Comparison of ENCODE assay signal across 21 cellular contexts in the genomic region with DNA sequence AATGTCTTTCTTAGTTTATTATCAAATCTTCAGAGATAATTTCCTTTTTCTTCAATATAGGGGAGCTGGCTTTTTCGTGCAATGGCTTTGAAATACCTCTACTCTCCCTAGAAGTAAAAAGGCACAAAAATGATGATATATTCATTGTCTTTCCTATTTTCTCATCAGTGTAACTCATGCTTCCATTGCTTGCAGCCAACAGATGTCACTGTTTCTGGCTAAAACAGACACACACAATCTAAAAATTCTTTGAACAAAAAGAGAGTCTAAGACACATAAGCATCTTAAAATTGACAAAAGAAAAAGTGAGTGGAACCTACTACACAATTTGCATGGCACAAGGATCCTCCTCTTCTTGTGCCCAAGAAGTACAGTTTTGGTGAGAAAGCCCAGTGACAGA.
"Had no signal": no experiment of that assay in that cellular context is flagged by ENCODE, and none has a peak within 500 bp of the region (broad histone marks: within the 10 kb centered on the region; RNA-seq: fewer than 3 reads in every experiment).

No MANE protein-coding gene starts in this region.

- DNase-seq: activated CD4-positive, alpha-beta T cell treated with anti-CD3 and anti-CD28 coated beads for 1 hour; activated CD8-positive, alpha-beta memory T cell treated with anti-CD3 and anti-CD28 coated beads for 24 hours; activated effector memory CD4-positive, alpha-beta T cell treated with anti-CD3 and anti-CD28 coated beads, Interleukin-2, amount 50 U/mL, for 16 hours; activated naive CD4-positive, alpha-beta T cell treated with anti-CD3 and anti-CD28 coated beads, Interleukin-2, amount 50 U/mL, for 16 hours; activated T-cell treated with anti-CD3 and anti-CD28 coated beads, Interleukin-2, amount 50 U/mL, for 72 hours; adrenal gland; dermis blood vessel endothelial cell; effector memory CD4-positive, alpha-beta T cell; esophagus squamous epithelium; heart right ventricle; left ventricle myocardium inferior; nephron progenitor cell; ovary; stimulated activated CD4-positive, alpha-beta T cell treated with anti-CD3 and anti-CD28 coated beads, Interleukin-12 subunit alpha, Interleukin-12 subunit beta, amount 100 ng/mL, for 4 hours; stimulated activated CD4-positive, alpha-beta T cell treated with anti-CD3 and anti-CD28 coated beads, Interleukin-1b, Interleukin-23, amount 100 ng/mL, for 48 hours; stimulated activated CD8-positive, alpha-beta memory T cell treated with anti-CD3 and anti-CD28 coated beads, Interleukin-4, amount 100 ng/mL, for 48 hours; stimulated activated naive CD4-positive, alpha-beta T cell; T-helper 2 cell; WERI-Rb-1 had no signal

- H3K36me3 ChIP-seq: adrenal gland, breast epithelium, esophagus squamous epithelium, heart right ventricle, left ventricle myocardium inferior, ovary, tibial nerve, WERI-Rb-1 had no signal

- H3K27ac Mint-ChIP-seq: activated T-cell treated with anti-CD3 and anti-CD28 coated beads, Interleukin-2, amount 50 U/mL, for 72 hours; nephron progenitor cell had no signal

- H3K27me3 ChIP-seq: adrenal gland, breast epithelium, esophagus squamous epithelium, heart right ventricle, ovary, tibial nerve had no signal

- H3K4me1 ChIP-seq: adrenal gland, breast epithelium, esophagus squamous epithelium, left ventricle myocardium inferior, tibial nerve had no signal

- H3K9me3 Mint-ChIP-seq: nephron progenitor cell had no signal

- H3K4me3 Mint-ChIP-seq: activated T-cell treated with anti-CD3 and anti-CD28 coated beads, Interleukin-2, amount 50 U/mL, for 72 hours; nephron progenitor cell had no signal

- H3K4me3 ChIP-seq: adrenal gland, breast epithelium, esophagus squamous epithelium, heart right ventricle, left ventricle myocardium inferior, ovary, tibial nerve had no signal

- ATAC-seq: activated T-cell treated with anti-CD3 and anti-CD28 coated beads, Interleukin-2, amount 50 U/mL, for 72 hours; heart right ventricle had no signal

- H3K4me1 Mint-ChIP-seq: nephron progenitor cell had no signal

- H3K9me3 ChIP-seq: adrenal gland, breast epithelium, esophagus squamous epithelium, tibial nerve had no signal
